Comparison of ENCODE assay signal across 8 cellular contexts in the genomic region with DNA sequence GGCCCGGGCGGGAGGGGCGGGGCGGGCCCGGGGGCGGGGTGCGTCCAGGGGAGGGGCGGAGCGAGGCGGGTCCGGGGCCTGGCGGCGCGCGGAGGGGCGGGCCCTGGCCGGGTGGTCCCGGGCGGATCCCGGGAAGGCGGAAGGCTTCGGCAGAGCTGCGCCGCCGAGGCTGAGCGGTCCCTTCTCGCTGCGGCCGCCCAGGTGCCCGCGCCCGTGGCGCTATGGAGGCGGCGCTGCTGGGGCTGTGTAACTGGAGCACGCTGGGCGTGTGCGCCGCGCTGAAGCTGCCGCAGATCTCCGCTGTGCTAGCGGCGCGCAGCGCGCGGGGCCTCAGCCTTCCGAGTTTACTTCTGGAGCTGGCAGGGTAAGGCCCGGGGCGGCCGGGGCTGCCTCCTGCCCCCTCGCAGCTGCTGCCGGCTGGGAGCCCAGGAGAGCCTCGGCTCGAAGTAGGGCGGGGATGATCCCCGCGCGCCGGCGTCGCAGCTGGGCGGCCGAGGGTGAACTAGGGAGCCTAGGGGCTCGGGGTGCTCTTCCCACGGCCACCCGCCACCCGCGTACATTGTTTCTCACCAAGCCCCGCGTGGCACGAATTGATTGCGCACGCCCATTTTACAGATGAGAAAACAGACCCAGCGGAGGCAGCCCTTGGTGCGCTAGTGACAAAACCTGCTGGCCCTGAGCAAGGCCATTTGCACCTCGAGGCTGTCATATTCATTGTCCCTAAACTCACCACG. TPM values are rescaled to one million over a fixed set of nuclear protein-coding genes. Genes with fewer than 3 reads are reported as not detected.
DNase-seq lines count a peak whose midpoint lies in the region; ATAC-seq and TF ChIP-seq lines count a peak whose summit lies in the region.

Gene SLC66A3, plus strand, starts transcription at position 142 of the 734 bp plus-strand sequence. Its CDS starts 80 bp downstream, at position 222.

- CTCF ChIA-PET in activated CD8-positive, alpha-beta memory T cell treated with anti-CD3 and anti-CD28 coated beads for 36 hours (lab: Charles Lee), result interaction anchor here (0.5 to 2.4 kb wide), 3 partner anchors 23 to 492 kb away, joined by 3 to 11 read pairs (median 3); a partner anchor contains a TSS
- CTCF ChIA-PET in HEK293 (lab: Yijun Ruan, JAX), result interaction anchor here (0.6 kb wide), 1 partner anchor 23 kb away, joined by 3 read pairs; no protein-coding TSS in a partner anchor

- H3K9ac ChIP-seq in Loucy (ENCODE audit: low read depth, low read length, poor library complexity, severe bottlenecking), result peak within 1 kb of the TSS; percentile 71

- H3K4me3 ChIP-seq in HEK293 (ENCODE audit: low read depth, low read length) (peak within 1 kb of the TSS; percentile 61), Loucy (ENCODE audit: low read length, poor library complexity, severe bottlenecking) (peak within 1 kb of the TSS; percentile 75), lower leg skin (ENCODE audit: low read depth, poor library complexity, severe bottlenecking) (peak within 1 kb of the TSS; percentile 61)

- peak; percentile 85 for TF ChIP-seq CTCF in HEK293 (tag by site-specific recombination; IDR thresholded peaks at IDR 0.05)
- no peak for TF ChIP-seq CTCF in Loucy (conservative IDR thresholded peaks at IDR 0.05; ENCODE audit: low read length)
- no peak for TF ChIP-seq CTCF in lower leg skin (IDR thresholded peaks at IDR 0.05)

- H2AFZ ChIP-seq in Loucy (ENCODE audit: low read length), result peak within 1 kb of the TSS; percentile 89

- H3K27me3 ChIP-seq in Loucy (ENCODE audit: insufficient read depth, low read length, poor library complexity, severe bottlenecking), result no peaks in the 10 kb centered on the region

- H3K4me2 ChIP-seq in Loucy (ENCODE audit: low read depth, low read length, poor library complexity, severe bottlenecking), result peak within 1 kb of the TSS; percentile 91

- peak; percentile 78 for TF ChIP-seq POLR2A in Raji (IDR thresholded peaks at IDR 0.05; ENCODE audit: insufficient read depth, low read depth, low read length)
- TF ChIP-seq POLR2A in lower leg skin (IDR thresholded peaks at IDR 0.05), result no peak

- no peaks in the 10 kb centered on the region for H3K9me3 ChIP-seq in HEK293 (ENCODE audit: control insufficient read depth, insufficient read depth, low read depth, low read length)
- H3K9me3 ChIP-seq in Loucy (ENCODE audit: insufficient read depth, low read depth, low read length), result no peaks in the 10 kb centered on the region

- 9 to 19% methylated on average over 10 to 20 of the region's 79 CpGs for WGBS in lower leg skin, 2 donors

- no peaks in the 10 kb centered on the region for H3K4me1 ChIP-seq in HEK293 (ENCODE audit: control insufficient read depth, insufficient read depth, low read length)
- peaks cover 10% of the 10 kb centered on the region for H3K4me1 ChIP-seq in Loucy (ENCODE audit: insufficient read depth, low read length, poor library complexity, severe bottlenecking)

- H3K4me3 Mint-ChIP-seq in central memory CD8-positive, alpha-beta T cell, result peak within 1 kb of the TSS; percentile 81

- peaks cover 4% of the 10 kb centered on the region for H3K36me3 Mint-ChIP-seq in central memory CD8-positive, alpha-beta T cell (ENCODE audit: insufficient read depth)

- peaks cover 28% of the 10 kb centered on the region for H3K4me1 Mint-ChIP-seq in central memory CD8-positive, alpha-beta T cell

- no peak for DNase-seq in activated CD8-positive, alpha-beta memory T cell treated with anti-CD3 and anti-CD28 coated beads for 24 hours
- DNase-seq in central memory CD8-positive, alpha-beta T cell (ENCODE audit: low spot score in 2 of 2), result peak; percentile 73 to 76
- peak in 1 of 2 donors; percentile 89 for DNase-seq in lower leg skin (ENCODE audit: low spot score in 2 of 2)
- peak; percentile 64 for DNase-seq in superior temporal gyrus (ENCODE audit: extremely low spot score)

- H3K27me3 Mint-ChIP-seq in central memory CD8-positive, alpha-beta T cell, result no peaks in the 10 kb centered on the region

- POLR2A ChIA-PET in activated CD8-positive, alpha-beta memory T cell treated with anti-CD3 and anti-CD28 coated beads for 36 hours (lab: Charles Lee), result interaction anchor here (0.6 to 2.4 kb wide), 4 partner anchors 23 to 343 kb away, joined by 3 to 10 read pairs (median 8); partner anchors contain the start of genes PDIA6 and ROCK2
- POLR2A ChIA-PET in HEK293 (lab: Yijun Ruan, JAX), result interaction anchor here (0.6 to 1.2 kb wide), 7 partner anchors 16 to 258 kb away, joined by 3 to 8 read pairs (median 3); partner anchors contain the start of gene ROCK2

- peaks cover 5% of the 10 kb centered on the region for H4K20me1 ChIP-seq in Loucy (ENCODE audit: insufficient read depth, low read length, poor library complexity, severe bottlenecking)

- no peaks in the 10 kb centered on the region for H3F3A ChIP-seq in Loucy (ENCODE audit: low read depth)

- peak within 1 kb of the TSS; percentile 87 for H3K27ac ChIP-seq in HEK293 (ENCODE audit: extremely low read depth, low read depth, low read length)

- no peaks in the 10 kb centered on the region for H3K36me3 ChIP-seq in HEK293 (ENCODE audit: control insufficient read depth in 2 of 2, insufficient read depth in 1 of 2, low read length in 2 of 2)
- no peaks in the 10 kb centered on the region for H3K36me3 ChIP-seq in Loucy (ENCODE audit: insufficient read depth, low read length)

- peak within 1 kb of the TSS; percentile 83 for H3K27ac Mint-ChIP-seq in central memory CD8-positive, alpha-beta T cell (ENCODE audit: low read depth)

- intact Hi-C loops in lower leg skin (cut with DNase I; ENCODE audit: low total_unique reads), result no loop called here

- H3K9me3 Mint-ChIP-seq in central memory CD8-positive, alpha-beta T cell, result no peaks in the 10 kb centered on the region

- H3K9me2 ChIP-seq in Loucy (replicated peaks; ENCODE audit: low read depth, low read length), result no peaks in the 10 kb centered on the region

- no peaks in the 10 kb centered on the region for H3K79me2 ChIP-seq in Loucy (ENCODE audit: insufficient read depth, low read length)

- ATAC-seq in central memory CD8-positive, alpha-beta T cell (replicated peaks; ENCODE audit: extremely low read depth, poor library complexity, severe bottlenecking), result peak; percentile 83

TF ChIP-seq in HEK293, 187 proteins besides CTCF, POLR2A, EP300 and RAD21 (continues in another document):
- no peak for TF ChIP-seq WT1 (tag by site-specific recombination; IDR thresholded peaks at IDR 0.05)
- TF ChIP-seq GLIS1 (tag by site-specific recombination; IDR thresholded peaks at IDR 0.05), result peak; percentile 28; the same call in 1 of the 2 replicates
- TF ChIP-seq ZNF112 (tag by site-specific recombination; IDR thresholded peaks at IDR 0.05), result no peak
- 0 out of 2 replicates have a peak, but pooled peaks have one; percentile 37 for TF ChIP-seq ZNF561 (tag by site-specific recombination; IDR thresholded peaks at IDR 0.05; ENCODE audit: borderline replicate concordance)
- no peak for TF ChIP-seq ZNF518A (tag by site-specific recombination; conservative IDR thresholded peaks at IDR 0.05; ENCODE audit: low read depth)
- peak; percentile 42; the same call in 1 of the 2 replicates for TF ChIP-seq ZFHX2 (tag by site-specific recombination; conservative IDR thresholded peaks at IDR 0.05)
- TF ChIP-seq ZNF629 (tag by site-specific recombination; IDR thresholded peaks at IDR 0.05), result no peak
- TF ChIP-seq BCL6B (tag by site-specific recombination; IDR thresholded peaks at IDR 0.05), result no peak
- no peak for TF ChIP-seq ZNF16 (tag by site-specific recombination; IDR thresholded peaks at IDR 0.05; ENCODE audit: low read depth)

RNA-seq across cellular contexts. Expression of gene SLC66A3, which starts in this region (rescaled TPM):
- 10 to 100 TPM; 10.2 to 11.1 TPM for total RNA-seq in activated CD8-positive, alpha-beta memory T cell treated with anti-CD3 and anti-CD28 coated beads for 36 hours
- total RNA-seq in lower leg skin, result 10 to 100 TPM; 12.7 to 37.4 (median 22.0) TPM
